Comparison of ENCODE assay signal across 2 cellular contexts in genomic region chr9:129493002-129493713, GRCh38.
TF ChIP-seq lines count a peak whose summit lies in the region.

No MANE protein-coding gene starts in this region.

TF ChIP-seq in SK-N-SH, 30 proteins besides CTCF, POLR2A, EP300 and RAD21 (continued from another document):
- TF ChIP-seq YY1 (IDR thresholded peaks at IDR 0.05; ENCODE audit: low read depth) (no peak), USF1 (IDR thresholded peaks at IDR 0.05; ENCODE audit: borderline replicate concordance, low read depth) (no peak), GABPA (IDR thresholded peaks at IDR 0.05; ENCODE audit: low read depth) (no peak), PBX3 (IDR thresholded peaks at IDR 0.05) (no peak), FOXJ3 (CRISPR knock-in tag; IDR thresholded peaks at IDR 0.05) (no peak)
TF ChIP-seq in SK-N-SH: peak in this region for 2.

TF ChIP-seq in SK-N-SH treated with all-trans-retinoic acid at 6 μM for 48 hours, 23 proteins besides CTCF, POLR2A, EP300 and RAD21 (continued from another document):
- TF ChIP-seq CREB5 (CRISPR knock-in tag; IDR thresholded peaks at IDR 0.05; ENCODE audit: low read depth) = no peak
- no peak for TF ChIP-seq GLIS3 (CRISPR knock-in tag; IDR thresholded peaks at IDR 0.05)
- TF ChIP-seq TOX (CRISPR knock-in tag; IDR thresholded peaks at IDR 0.05; ENCODE audit: borderline replicate concordance) = no peak
- TF ChIP-seq ISL1 (CRISPR knock-in tag; IDR thresholded peaks at IDR 0.05) = no peak
- TF ChIP-seq RARB (CRISPR knock-in tag; IDR thresholded peaks at IDR 0.05) = no peak
TF ChIP-seq in SK-N-SH treated with all-trans-retinoic acid at 6 μM for 48 hours: peak in this region for 0.
